ENCODE assay signal across 8 cellular contexts in the genomic region with DNA sequence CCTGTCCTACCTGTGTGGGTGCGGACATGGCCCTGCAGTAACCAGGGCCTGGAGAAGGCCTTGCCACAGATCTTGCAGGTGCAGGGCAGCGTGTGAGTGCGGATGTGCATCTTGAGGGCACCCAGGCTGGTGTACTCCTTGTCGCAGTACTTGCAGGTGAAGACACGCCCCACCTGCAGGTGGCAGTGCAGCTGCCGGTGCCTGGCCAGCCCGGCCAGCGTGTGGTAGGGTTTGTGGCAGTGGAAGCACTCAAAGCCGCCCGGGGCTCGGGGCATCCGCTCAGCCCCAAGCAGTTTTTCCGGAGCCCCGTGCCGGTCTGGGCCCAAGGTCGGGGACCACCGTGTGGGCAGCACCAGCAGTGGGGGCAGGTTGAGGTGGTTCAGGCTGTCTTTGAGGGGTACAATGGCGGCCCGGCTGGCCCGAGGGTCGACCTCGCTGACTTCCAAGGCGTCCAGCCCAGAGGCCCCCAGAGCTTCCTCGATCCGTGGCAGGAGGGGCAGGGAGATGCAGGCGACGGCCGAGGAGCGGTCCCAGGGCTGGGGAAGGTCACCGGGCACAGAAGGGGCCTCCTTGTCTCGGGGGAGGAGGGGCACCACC. TPM values are rescaled to one million over a fixed set of nuclear protein-coding genes. Genes with fewer than 3 reads are reported as not detected.
DNase-seq lines count a peak whose midpoint lies in the region; ATAC-seq and TF ChIP-seq lines count a peak whose summit lies in the region.

No MANE protein-coding gene starts in this region.

- H3K18ac ChIP-seq in mesendoderm (ENCODE audit: low read length), result no peak overlapping the region

- H2BK120ac ChIP-seq in mesendoderm (ENCODE audit: low read depth, low read length), result no peak overlapping the region

- H3K23ac ChIP-seq in mesendoderm (ENCODE audit: low read length), result no peak overlapping the region

- H3K4me3 Mint-ChIP-seq in activated naive CD8-positive, alpha-beta T cell treated with anti-CD3 and anti-CD28 coated beads, Interleukin-2, amount 10 ng/mL, durations not matched to agents 7 days and 5 days, result peak overlapping the region; percentile 81

- H3K9me2 ChIP-seq in Loucy (replicated peaks; ENCODE audit: low read depth, low read length), result no peaks in the 10 kb centered on the region

- peaks cover 8% of the 10 kb centered on the region for H3K36me3 Mint-ChIP-seq in activated naive CD8-positive, alpha-beta T cell treated with anti-CD3 and anti-CD28 coated beads, Interleukin-2, amount 10 ng/mL, durations not matched to agents 7 days and 5 days

- no peak overlapping the region for H3K27ac ChIP-seq in mesendoderm (ENCODE audit: low read depth, low read length)

- POLR2A ChIA-PET in activated naive CD8-positive, alpha-beta T cell treated with anti-CD3 and anti-CD28 coated beads, Interleukin-2, amount 10 ng/mL, durations not matched to agents 7 days and 5 days (lab: Charles Lee), result interaction anchor here (1.0 to 3.4 kb wide), 11 partner anchors 9 to 113 kb away, joined by 3 to 23 read pairs (median 5); a partner anchor contains a TSS

- H4K5ac ChIP-seq in mesendoderm (ENCODE audit: low read length), result no peak overlapping the region

- H2AK5ac ChIP-seq in mesendoderm (ENCODE audit: low read length), result no peak overlapping the region

- no peak overlapping the region for H2BK5ac ChIP-seq in mesendoderm (ENCODE audit: low read length)

- peak overlapping the region; percentile 98 for H3K27ac Mint-ChIP-seq in activated naive CD8-positive, alpha-beta T cell treated with anti-CD3 and anti-CD28 coated beads, Interleukin-2, amount 10 ng/mL, durations not matched to agents 7 days and 5 days

- no peak overlapping the region for H3K56ac ChIP-seq in mesendoderm (ENCODE audit: low read length)

- H2BK15ac ChIP-seq in mesendoderm (replicated peaks; ENCODE audit: low read depth), result no peak overlapping the region

- H3K27me3 ChIP-seq in Loucy (ENCODE audit: insufficient read depth, low read length, poor library complexity, severe bottlenecking) (no peaks in the 10 kb centered on the region), mesendoderm (ENCODE audit: insufficient read depth, low read length, poor library complexity) (no peaks in the 10 kb centered on the region)

- no peak overlapping the region for H2AFZ ChIP-seq in Loucy (ENCODE audit: low read length)

- H3F3A ChIP-seq in Loucy (ENCODE audit: low read depth), result no peaks in the 10 kb centered on the region

- H3K9ac ChIP-seq in Loucy (ENCODE audit: low read depth, low read length, poor library complexity, severe bottlenecking) (no peak overlapping the region), mesendoderm (ENCODE audit: low read length) (no peak overlapping the region)

- no peaks in the 10 kb centered on the region for H3K9me3 ChIP-seq in Loucy (ENCODE audit: insufficient read depth, low read depth, low read length)

- WGBS in mesendoderm (ENCODE audit: extremely low coverage, insufficient coverage, low lambda C conversion rate), result no CpG with 5 or more reads among the region's 31 CpGs

- H3K4me1 Mint-ChIP-seq in activated naive CD8-positive, alpha-beta T cell treated with anti-CD3 and anti-CD28 coated beads, Interleukin-2, amount 10 ng/mL, durations not matched to agents 7 days and 5 days, result peaks cover 27% of the 10 kb centered on the region

- no peak overlapping the region for H3K4ac ChIP-seq in mesendoderm (ENCODE audit: low read depth, low read length)

- H3K4me2 ChIP-seq in Loucy (ENCODE audit: low read depth, low read length, poor library complexity, severe bottlenecking) (no peak overlapping the region), mesendoderm (ENCODE audit: low read length) (no peak overlapping the region)

- TF ChIP-seq CTCF in Loucy (conservative IDR thresholded peaks at IDR 0.05; ENCODE audit: low read length), result peak; percentile 39

- no peaks in the 10 kb centered on the region for H3K9me3 Mint-ChIP-seq in activated naive CD8-positive, alpha-beta T cell treated with anti-CD3 and anti-CD28 coated beads, Interleukin-2, amount 10 ng/mL, durations not matched to agents 7 days and 5 days

- H3K36me3 ChIP-seq in Loucy (ENCODE audit: insufficient read depth, low read length), result no peaks in the 10 kb centered on the region
- H3K36me3 ChIP-seq in mesendoderm (ENCODE audit: control insufficient read depth, insufficient read depth, low read length), result no peaks in the 10 kb centered on the region

- H3K4me1 ChIP-seq in Loucy (ENCODE audit: insufficient read depth, low read length, poor library complexity, severe bottlenecking) (peaks cover 6% of the 10 kb centered on the region), mesendoderm (ENCODE audit: control insufficient read depth, low read depth, low read length) (no peaks in the 10 kb centered on the region)

- H3K27me3 Mint-ChIP-seq in activated naive CD8-positive, alpha-beta T cell treated with anti-CD3 and anti-CD28 coated beads, Interleukin-2, amount 10 ng/mL, durations not matched to agents 7 days and 5 days, result no peaks in the 10 kb centered on the region

- H3K79me1 ChIP-seq in mesendoderm (ENCODE audit: low read length), result no peaks in the 10 kb centered on the region

- H4K8ac ChIP-seq in mesendoderm (ENCODE audit: low read depth, low read length), result no peak overlapping the region

- H4K20me1 ChIP-seq in Loucy (ENCODE audit: insufficient read depth, low read length, poor library complexity, severe bottlenecking), result no peaks in the 10 kb centered on the region

- no peak overlapping the region for H3K4me3 ChIP-seq in Loucy (ENCODE audit: low read length, poor library complexity, severe bottlenecking)
- H3K4me3 ChIP-seq in mesendoderm (ENCODE audit: low read length), result no peak overlapping the region

- peak; percentile 7 for ATAC-seq in activated naive CD8-positive, alpha-beta T cell treated with anti-CD3 and anti-CD28 coated beads, Interleukin-2, amount 10 ng/mL, durations not matched to agents 7 days and 5 days (ENCODE audit: low read depth)

- DNase-seq in NCI-H2107 (lab: John Stamatoyannopoulos, UW) (peak; percentile 26), NCI-H2107 treated with DMSO at 0.1 percent for 48 hours (lab: John Stamatoyannopoulos, UW; ENCODE audit: unreplicated experiment) (no peak), mesendoderm (peak; percentile 49), NCI-H2171 (lab: John Stamatoyannopoulos, UW) (no peak), NCI-H1694 treated with DMSO at 0.1 percent for 48 hours (lab: John Stamatoyannopoulos, UW) (no peak), COLO829 (ENCODE audit: low spot score) (no peak)
- peak; percentile 70 for DNase-seq in activated naive CD8-positive, alpha-beta T cell treated with anti-CD3 and anti-CD28 coated beads, Interleukin-2, amount 10 ng/mL, durations not matched to agents 7 days and 5 days

- H3K79me2 ChIP-seq in Loucy (ENCODE audit: insufficient read depth, low read length) (no peaks in the 10 kb centered on the region), mesendoderm (ENCODE audit: control insufficient read depth, insufficient read depth, low read length) (no peaks in the 10 kb centered on the region)

RNA-seq across cellular contexts. Expression of a gene that starts 5.1 kb away (rescaled TPM):
- total RNA-seq in activated naive CD8-positive, alpha-beta T cell treated with anti-CD3 and anti-CD28 coated beads, Interleukin-2, amount 10 ng/mL, durations not matched to agents 7 days and 5 days, result 10 to 100 TPM; 14.4 to 15.0 TPM
- polyA plus RNA-seq in mesendoderm (2013, experiment 1 of 2), result 1.3 TPM
- 1.3 TPM for polyA plus RNA-seq in mesendoderm (2013, experiment 2 of 2)

RNA-seq across cellular contexts. Expression of a gene that starts 18.3 kb away (rescaled TPM):
- 10 to 100 TPM; 80.7 to 84.2 TPM for total RNA-seq in activated naive CD8-positive, alpha-beta T cell treated with anti-CD3 and anti-CD28 coated beads, Interleukin-2, amount 10 ng/mL, durations not matched to agents 7 days and 5 days
- 73.3 TPM for polyA plus RNA-seq in mesendoderm (2013, experiment 1 of 2)
- polyA plus RNA-seq in mesendoderm (2013, experiment 2 of 2), result 73.9 TPM

RNA-seq across cellular contexts. Expression of a gene that starts 25.0 kb away (rescaled TPM):
- total RNA-seq in activated naive CD8-positive, alpha-beta T cell treated with anti-CD3 and anti-CD28 coated beads, Interleukin-2, amount 10 ng/mL, durations not matched to agents 7 days and 5 days, result 100 to 1,000 TPM; 227 to 229 TPM
- polyA plus RNA-seq in mesendoderm (2013, experiment 1 of 2), result 16.0 TPM
- 17.0 TPM for polyA plus RNA-seq in mesendoderm (2013, experiment 2 of 2)

RNA-seq across cellular contexts. Expression of a gene that starts 25.1 kb away (rescaled TPM):
- 10 to 100 TPM; 22.8 to 25.7 TPM for total RNA-seq in activated naive CD8-positive, alpha-beta T cell treated with anti-CD3 and anti-CD28 coated beads, Interleukin-2, amount 10 ng/mL, durations not matched to agents 7 days and 5 days
- polyA plus RNA-seq in mesendoderm (2013, experiment 1 of 2), result 71.4 TPM
- polyA plus RNA-seq in mesendoderm (2013, experiment 2 of 2), result 64.6 TPM

RNA-seq across cellular contexts. Expression of a gene that starts 30.3 kb away (rescaled TPM):
- 100 to 1,000 TPM; 505 to 513 TPM for total RNA-seq in activated naive CD8-positive, alpha-beta T cell treated with anti-CD3 and anti-CD28 coated beads, Interleukin-2, amount 10 ng/mL, durations not matched to agents 7 days and 5 days
- 78.8 TPM for polyA plus RNA-seq in mesendoderm (2013, experiment 1 of 2)
- polyA plus RNA-seq in mesendoderm (2013, experiment 2 of 2), result 83.5 TPM

Comparison
In these comparisons a context has a peak if more than half of its experiments do, and no peak if none do; other contexts are left out.
1. DNase-seq: peak in NCI-H2107 (single experiment), activated naive CD8-positive, alpha-beta T cell treated with anti-CD3 and anti-CD28 coated beads, Interleukin-2, amount 10 ng/mL, durations not matched to agents 7 days and 5 days (single experiment) and mesendoderm (single experiment); none in NCI-H2107 treated with DMSO at 0.1 percent for 48 hours (single experiment), NCI-H2171 (single experiment), NCI-H1694 treated with DMSO at 0.1 percent for 48 hours (single experiment) and COLO829 (single experiment).